Comparison of ENCODE assay signal across 1 cellular context in genomic region chr6:16437984-16438383, GRCh38.
TF ChIP-seq lines count a peak whose summit lies in the region.

No MANE protein-coding gene starts in this region.

TF ChIP-seq in GM12878, 131 proteins besides CTCF, POLR2A, EP300 and RAD21 (continued from another document):
- TF ChIP-seq ZNF687 (IDR thresholded peaks at IDR 0.05) (0 out of 2 replicates have a peak, but pooled peaks have one; percentile 30), HCFC1 (IDR thresholded peaks at IDR 0.05; ENCODE audit: low read length) (no peak), NRF1 (conservative IDR thresholded peaks at IDR 0.05; ENCODE audit: low read depth, low read length) (no peak), RELA (IDR thresholded peaks at IDR 0.05; ENCODE audit: borderline replicate concordance, partially characterized antibody) (no peak), JUNB (IDR thresholded peaks at IDR 0.05) (no peak)
TF ChIP-seq in GM12878: peak in this region for 1.
